Comparison of ENCODE assay signal across 1 cellular context in the genomic region with DNA sequence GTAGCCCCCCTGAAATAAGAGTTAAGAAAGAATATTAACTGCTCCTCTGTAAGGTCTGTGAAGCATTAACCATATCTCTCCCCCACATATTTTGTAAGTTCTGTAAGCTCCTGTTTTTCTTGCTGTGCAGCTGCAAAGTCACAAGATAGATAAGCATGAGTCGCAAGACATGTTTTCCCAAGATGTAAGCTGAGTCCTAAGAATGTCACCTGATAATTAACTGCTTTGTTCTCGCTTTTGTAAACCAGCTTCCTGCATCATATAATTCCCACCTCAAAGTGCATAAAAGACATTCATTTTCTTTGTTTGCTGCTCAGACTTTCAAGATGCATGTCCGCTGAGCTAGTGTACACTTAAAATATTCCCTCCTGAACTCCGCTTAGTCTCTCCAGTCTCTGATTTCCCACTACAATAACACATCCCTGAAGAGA.
TF ChIP-seq lines count a peak whose summit lies in the region.

No MANE protein-coding gene starts in this region.

TF ChIP-seq in K562, 482 proteins besides CTCF, POLR2A, EP300 and RAD21 (continued from another document and continues in another):
- TF ChIP-seq, protein P1, sequence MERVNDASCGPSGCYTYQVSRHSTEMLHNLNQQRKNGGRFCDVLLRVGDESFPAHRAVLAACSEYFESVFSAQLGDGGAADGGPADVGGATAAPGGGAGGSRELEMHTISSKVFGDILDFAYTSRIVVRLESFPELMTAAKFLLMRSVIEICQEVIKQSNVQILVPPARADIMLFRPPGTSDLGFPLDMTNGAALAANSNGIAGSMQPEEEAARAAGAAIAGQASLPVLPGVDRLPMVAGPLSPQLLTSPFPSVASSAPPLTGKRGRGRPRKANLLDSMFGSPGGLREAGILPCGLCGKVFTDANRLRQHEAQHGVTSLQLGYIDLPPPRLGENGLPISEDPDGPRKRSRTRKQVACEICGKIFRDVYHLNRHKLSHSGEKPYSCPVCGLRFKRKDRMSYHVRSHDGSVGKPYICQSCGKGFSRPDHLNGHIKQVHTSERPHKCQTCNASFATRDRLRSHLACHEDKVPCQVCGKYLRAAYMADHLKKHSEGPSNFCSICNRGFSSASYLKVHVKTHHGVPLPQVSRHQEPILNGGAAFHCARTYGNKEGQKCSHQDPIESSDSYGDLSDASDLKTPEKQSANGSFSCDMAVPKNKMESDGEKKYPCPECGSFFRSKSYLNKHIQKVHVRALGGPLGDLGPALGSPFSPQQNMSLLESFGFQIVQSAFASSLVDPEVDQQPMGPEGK (CRISPR knock-in tag; IDR thresholded peaks at IDR 0.05; ENCODE audit: borderline replicate concordance), result no peak
- TF ChIP-seq, protein P2, sequence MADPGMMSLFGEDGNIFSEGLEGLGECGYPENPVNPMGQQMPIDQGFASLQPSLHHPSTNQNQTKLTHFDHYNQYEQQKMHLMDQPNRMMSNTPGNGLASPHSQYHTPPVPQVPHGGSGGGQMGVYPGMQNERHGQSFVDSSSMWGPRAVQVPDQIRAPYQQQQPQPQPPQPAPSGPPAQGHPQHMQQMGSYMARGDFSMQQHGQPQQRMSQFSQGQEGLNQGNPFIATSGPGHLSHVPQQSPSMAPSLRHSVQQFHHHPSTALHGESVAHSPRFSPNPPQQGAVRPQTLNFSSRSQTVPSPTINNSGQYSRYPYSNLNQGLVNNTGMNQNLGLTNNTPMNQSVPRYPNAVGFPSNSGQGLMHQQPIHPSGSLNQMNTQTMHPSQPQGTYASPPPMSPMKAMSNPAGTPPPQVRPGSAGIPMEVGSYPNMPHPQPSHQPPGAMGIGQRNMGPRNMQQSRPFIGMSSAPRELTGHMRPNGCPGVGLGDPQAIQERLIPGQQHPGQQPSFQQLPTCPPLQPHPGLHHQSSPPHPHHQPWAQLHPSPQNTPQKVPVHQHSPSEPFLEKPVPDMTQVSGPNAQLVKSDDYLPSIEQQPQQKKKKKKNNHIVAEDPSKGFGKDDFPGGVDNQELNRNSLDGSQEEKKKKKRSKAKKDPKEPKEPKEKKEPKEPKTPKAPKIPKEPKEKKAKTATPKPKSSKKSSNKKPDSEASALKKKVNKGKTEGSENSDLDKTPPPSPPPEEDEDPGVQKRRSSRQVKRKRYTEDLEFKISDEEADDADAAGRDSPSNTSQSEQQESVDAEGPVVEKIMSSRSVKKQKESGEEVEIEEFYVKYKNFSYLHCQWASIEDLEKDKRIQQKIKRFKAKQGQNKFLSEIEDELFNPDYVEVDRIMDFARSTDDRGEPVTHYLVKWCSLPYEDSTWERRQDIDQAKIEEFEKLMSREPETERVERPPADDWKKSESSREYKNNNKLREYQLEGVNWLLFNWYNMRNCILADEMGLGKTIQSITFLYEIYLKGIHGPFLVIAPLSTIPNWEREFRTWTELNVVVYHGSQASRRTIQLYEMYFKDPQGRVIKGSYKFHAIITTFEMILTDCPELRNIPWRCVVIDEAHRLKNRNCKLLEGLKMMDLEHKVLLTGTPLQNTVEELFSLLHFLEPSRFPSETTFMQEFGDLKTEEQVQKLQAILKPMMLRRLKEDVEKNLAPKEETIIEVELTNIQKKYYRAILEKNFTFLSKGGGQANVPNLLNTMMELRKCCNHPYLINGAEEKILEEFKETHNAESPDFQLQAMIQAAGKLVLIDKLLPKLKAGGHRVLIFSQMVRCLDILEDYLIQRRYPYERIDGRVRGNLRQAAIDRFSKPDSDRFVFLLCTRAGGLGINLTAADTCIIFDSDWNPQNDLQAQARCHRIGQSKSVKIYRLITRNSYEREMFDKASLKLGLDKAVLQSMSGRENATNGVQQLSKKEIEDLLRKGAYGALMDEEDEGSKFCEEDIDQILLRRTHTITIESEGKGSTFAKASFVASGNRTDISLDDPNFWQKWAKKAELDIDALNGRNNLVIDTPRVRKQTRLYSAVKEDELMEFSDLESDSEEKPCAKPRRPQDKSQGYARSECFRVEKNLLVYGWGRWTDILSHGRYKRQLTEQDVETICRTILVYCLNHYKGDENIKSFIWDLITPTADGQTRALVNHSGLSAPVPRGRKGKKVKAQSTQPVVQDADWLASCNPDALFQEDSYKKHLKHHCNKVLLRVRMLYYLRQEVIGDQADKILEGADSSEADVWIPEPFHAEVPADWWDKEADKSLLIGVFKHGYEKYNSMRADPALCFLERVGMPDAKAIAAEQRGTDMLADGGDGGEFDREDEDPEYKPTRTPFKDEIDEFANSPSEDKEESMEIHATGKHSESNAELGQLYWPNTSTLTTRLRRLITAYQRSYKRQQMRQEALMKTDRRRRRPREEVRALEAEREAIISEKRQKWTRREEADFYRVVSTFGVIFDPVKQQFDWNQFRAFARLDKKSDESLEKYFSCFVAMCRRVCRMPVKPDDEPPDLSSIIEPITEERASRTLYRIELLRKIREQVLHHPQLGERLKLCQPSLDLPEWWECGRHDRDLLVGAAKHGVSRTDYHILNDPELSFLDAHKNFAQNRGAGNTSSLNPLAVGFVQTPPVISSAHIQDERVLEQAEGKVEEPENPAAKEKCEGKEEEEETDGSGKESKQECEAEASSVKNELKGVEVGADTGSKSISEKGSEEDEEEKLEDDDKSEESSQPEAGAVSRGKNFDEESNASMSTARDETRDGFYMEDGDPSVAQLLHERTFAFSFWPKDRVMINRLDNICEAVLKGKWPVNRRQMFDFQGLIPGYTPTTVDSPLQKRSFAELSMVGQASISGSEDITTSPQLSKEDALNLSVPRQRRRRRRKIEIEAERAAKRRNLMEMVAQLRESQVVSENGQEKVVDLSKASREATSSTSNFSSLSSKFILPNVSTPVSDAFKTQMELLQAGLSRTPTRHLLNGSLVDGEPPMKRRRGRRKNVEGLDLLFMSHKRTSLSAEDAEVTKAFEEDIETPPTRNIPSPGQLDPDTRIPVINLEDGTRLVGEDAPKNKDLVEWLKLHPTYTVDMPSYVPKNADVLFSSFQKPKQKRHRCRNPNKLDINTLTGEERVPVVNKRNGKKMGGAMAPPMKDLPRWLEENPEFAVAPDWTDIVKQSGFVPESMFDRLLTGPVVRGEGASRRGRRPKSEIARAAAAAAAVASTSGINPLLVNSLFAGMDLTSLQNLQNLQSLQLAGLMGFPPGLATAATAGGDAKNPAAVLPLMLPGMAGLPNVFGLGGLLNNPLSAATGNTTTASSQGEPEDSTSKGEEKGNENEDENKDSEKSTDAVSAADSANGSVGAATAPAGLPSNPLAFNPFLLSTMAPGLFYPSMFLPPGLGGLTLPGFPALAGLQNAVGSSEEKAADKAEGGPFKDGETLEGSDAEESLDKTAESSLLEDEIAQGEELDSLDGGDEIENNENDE (IDR thresholded peaks at IDR 0.05; ENCODE audit: low read depth, low read length), result no peak
- TF ChIP-seq TAF9B (IDR thresholded peaks at IDR 0.05; ENCODE audit: partially characterized antibody), result peak; percentile 49
- no peak for TF ChIP-seq POLR3A (IDR thresholded peaks at IDR 0.05; ENCODE audit: borderline replicate concordance, extremely low read depth, insufficient read depth, insufficient read length)
- TF ChIP-seq U2AF2 (optimal IDR thresholded peaks at IDR 0.05; ENCODE audit: low read depth, low read length), result no peak
- no peak for TF ChIP-seq ZNF707 (CRISPR knock-in tag; conservative IDR thresholded peaks at IDR 0.05)
- peak; percentile 85 for TF ChIP-seq PML (IDR thresholded peaks at IDR 0.05; ENCODE audit: low read length)
- peak in 1 of 2 experiments; percentile 36; a peak in 1 of 3 replicates for TF ChIP-seq CBX3 (IDR thresholded peaks at IDR 0.05; ENCODE audit: borderline replicate concordance in 1 of 2, low read length in 2 of 2)
- TF ChIP-seq ZNF444 (CRISPR knock-in tag; IDR thresholded peaks at IDR 0.05), result no peak
- TF ChIP-seq PHB (CRISPR knock-in tag; IDR thresholded peaks at IDR 0.05), result no peak
- TF ChIP-seq HNRNPUL1 (IDR thresholded peaks at IDR 0.05; ENCODE audit: low read length), result no peak
- peak; percentile 53; the same call in 1 of the 2 replicates for TF ChIP-seq PHB2 (IDR thresholded peaks at IDR 0.05; ENCODE audit: low read depth)
- 0 out of 2 replicates have a peak, but pooled peaks have one; percentile 38 for TF ChIP-seq MYC (IDR thresholded peaks at IDR 0.05; ENCODE audit: low read depth, low read length)
- no peak for TF ChIP-seq MYC (CRISPR knock-in tag; IDR thresholded peaks at IDR 0.05; ENCODE audit: borderline replicate concordance, low read depth)
- TF ChIP-seq, protein P3, sequence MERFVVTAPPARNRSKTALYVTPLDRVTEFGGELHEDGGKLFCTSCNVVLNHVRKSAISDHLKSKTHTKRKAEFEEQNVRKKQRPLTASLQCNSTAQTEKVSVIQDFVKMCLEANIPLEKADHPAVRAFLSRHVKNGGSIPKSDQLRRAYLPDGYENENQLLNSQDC (CRISPR knock-in tag; IDR thresholded peaks at IDR 0.05), result no peak
- no peak for TF ChIP-seq CSDE1 (IDR thresholded peaks at IDR 0.05)
- TF ChIP-seq LARP7 (IDR thresholded peaks at IDR 0.05), result no peak
- TF ChIP-seq PRMT5 (CRISPR knock-in tag; IDR thresholded peaks at IDR 0.05), result no peak
- no peak for TF ChIP-seq EHMT2 (IDR thresholded peaks at IDR 0.05)
- TF ChIP-seq, protein P4, sequence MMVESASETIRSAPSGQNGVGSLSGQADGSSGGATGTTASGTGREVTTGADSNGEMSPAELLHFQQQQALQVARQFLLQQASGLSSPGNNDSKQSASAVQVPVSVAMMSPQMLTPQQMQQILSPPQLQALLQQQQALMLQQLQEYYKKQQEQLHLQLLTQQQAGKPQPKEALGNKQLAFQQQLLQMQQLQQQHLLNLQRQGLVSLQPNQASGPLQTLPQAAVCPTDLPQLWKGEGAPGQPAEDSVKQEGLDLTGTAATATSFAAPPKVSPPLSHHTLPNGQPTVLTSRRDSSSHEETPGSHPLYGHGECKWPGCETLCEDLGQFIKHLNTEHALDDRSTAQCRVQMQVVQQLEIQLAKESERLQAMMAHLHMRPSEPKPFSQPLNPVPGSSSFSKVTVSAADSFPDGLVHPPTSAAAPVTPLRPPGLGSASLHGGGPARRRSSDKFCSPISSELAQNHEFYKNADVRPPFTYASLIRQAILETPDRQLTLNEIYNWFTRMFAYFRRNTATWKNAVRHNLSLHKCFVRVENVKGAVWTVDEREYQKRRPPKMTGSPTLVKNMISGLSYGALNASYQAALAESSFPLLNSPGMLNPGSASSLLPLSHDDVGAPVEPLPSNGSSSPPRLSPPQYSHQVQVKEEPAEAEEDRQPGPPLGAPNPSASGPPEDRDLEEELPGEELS (CRISPR knock-in tag; IDR thresholded peaks at IDR 0.05; ENCODE audit: borderline replicate concordance), result no peak
- no peak for TF ChIP-seq ZNF384 (IDR thresholded peaks at IDR 0.05; ENCODE audit: low read depth, low read length)
- no peak for TF ChIP-seq ZNF263 (CRISPR knock-in tag; IDR thresholded peaks at IDR 0.05; ENCODE audit: borderline replicate concordance)
- no peak for TF ChIP-seq HNRNPH1 (optimal IDR thresholded peaks at IDR 0.05; ENCODE audit: low read depth, low read length)
- TF ChIP-seq ZNF232 (CRISPR knock-in tag; IDR thresholded peaks at IDR 0.05), result no peak
- TF ChIP-seq, protein P5, sequence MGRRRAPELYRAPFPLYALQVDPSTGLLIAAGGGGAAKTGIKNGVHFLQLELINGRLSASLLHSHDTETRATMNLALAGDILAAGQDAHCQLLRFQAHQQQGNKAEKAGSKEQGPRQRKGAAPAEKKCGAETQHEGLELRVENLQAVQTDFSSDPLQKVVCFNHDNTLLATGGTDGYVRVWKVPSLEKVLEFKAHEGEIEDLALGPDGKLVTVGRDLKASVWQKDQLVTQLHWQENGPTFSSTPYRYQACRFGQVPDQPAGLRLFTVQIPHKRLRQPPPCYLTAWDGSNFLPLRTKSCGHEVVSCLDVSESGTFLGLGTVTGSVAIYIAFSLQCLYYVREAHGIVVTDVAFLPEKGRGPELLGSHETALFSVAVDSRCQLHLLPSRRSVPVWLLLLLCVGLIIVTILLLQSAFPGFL (CRISPR knock-in tag; IDR thresholded peaks at IDR 0.05), result no peak
- TF ChIP-seq NBN (IDR thresholded peaks at IDR 0.05; ENCODE audit: low read depth), result 0 out of 2 replicates have a peak, but pooled peaks have one; percentile 14
- no peak for TF ChIP-seq RAD51 (IDR thresholded peaks at IDR 0.05; ENCODE audit: borderline replicate concordance, low read depth)
- no peak for TF ChIP-seq ATF1 (CRISPR knock-in tag; IDR thresholded peaks at IDR 0.05)
- no peak for TF ChIP-seq ATF1 (tag; IDR thresholded peaks at IDR 0.05)
- no peak for TF ChIP-seq TAF1 (IDR thresholded peaks at IDR 0.05; ENCODE audit: control insufficient read depth, extremely low read depth, insufficient read depth, low read length, severe bottlenecking)
- TF ChIP-seq MXI1 (IDR thresholded peaks at IDR 0.05; ENCODE audit: low read depth, low read length), result peak; percentile 67; the same call in 1 of the 2 replicates
- no peak for TF ChIP-seq ZNF143 (CRISPR knock-in tag; IDR thresholded peaks at IDR 0.05)
- TF ChIP-seq MEIS2 (IDR thresholded peaks at IDR 0.05; ENCODE audit: partially characterized antibody), result peak; percentile 94
- TF ChIP-seq SMAD3 (CRISPR knock-in tag; conservative IDR thresholded peaks at IDR 0.05), result no peak
- TF ChIP-seq MAFG (tag; conservative IDR thresholded peaks at IDR 0.05), result no peak
- TF ChIP-seq, protein P6, sequence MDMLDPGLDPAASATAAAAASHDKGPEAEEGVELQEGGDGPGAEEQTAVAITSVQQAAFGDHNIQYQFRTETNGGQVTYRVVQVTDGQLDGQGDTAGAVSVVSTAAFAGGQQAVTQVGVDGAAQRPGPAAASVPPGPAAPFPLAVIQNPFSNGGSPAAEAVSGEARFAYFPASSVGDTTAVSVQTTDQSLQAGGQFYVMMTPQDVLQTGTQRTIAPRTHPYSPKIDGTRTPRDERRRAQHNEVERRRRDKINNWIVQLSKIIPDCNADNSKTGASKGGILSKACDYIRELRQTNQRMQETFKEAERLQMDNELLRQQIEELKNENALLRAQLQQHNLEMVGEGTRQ (CRISPR knock-in tag; IDR thresholded peaks at IDR 0.05), result no peak
- TF ChIP-seq SRSF1 (IDR thresholded peaks at IDR 0.05; ENCODE audit: low read depth, low read length), result no peak
- TF ChIP-seq, protein P7, sequence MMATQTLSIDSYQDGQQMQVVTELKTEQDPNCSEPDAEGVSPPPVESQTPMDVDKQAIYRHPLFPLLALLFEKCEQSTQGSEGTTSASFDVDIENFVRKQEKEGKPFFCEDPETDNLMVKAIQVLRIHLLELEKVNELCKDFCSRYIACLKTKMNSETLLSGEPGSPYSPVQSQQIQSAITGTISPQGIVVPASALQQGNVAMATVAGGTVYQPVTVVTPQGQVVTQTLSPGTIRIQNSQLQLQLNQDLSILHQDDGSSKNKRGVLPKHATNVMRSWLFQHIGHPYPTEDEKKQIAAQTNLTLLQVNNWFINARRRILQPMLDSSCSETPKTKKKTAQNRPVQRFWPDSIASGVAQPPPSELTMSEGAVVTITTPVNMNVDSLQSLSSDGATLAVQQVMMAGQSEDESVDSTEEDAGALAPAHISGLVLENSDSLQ (IDR thresholded peaks at IDR 0.05), result peak; percentile 85
- TF ChIP-seq EWSR1 (IDR thresholded peaks at IDR 0.05; ENCODE audit: borderline replicate concordance, low read depth, partially characterized antibody), result no peak
- no peak for TF ChIP-seq CCAR2 (IDR thresholded peaks at IDR 0.05; ENCODE audit: low read depth, low read length)
